In the genomic region with DNA sequence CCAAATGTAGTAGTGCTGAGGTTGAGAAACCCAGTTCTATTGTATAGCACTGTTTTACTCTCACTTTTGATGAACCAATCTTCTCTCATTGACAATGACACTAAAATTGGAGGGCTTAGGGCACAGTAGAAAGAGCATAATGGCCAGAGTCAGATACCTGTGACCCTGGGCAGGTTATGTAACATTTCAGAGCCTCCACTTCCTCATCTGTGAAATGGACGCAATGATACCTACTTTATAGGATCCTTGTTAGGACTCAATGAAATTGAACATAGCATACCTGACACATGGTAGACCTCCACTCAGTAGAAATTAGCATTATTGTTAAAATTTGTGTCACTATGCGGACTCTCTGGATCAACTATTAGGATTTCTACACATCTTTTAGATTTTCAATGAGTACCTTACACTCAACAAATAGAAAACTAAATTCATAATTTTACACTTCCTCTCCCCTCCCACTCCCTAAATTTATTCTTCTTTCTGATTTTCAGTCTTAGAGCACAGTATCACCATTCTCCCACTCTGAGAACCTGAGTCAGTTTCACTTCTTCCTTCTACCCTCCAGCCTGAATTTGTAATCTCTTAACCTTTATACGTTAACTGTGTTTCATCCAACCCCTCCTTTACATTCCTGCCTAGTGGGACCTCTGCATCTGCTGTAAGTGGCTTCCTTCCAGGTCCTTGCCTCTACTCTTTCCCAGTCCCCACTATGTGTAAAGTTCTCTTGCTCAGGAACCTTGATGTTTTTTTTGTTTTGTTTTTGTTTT, we compare ENCODE assay signal across 8 cellular contexts.
DNase-seq lines count a peak whose midpoint lies in the region; ATAC-seq, FAIRE-seq and TF ChIP-seq lines count a peak whose summit lies in the region.

No MANE protein-coding gene starts in this region.

- in situ Hi-C loops in GM12878 (cut with MboI): no loop called here

- no peak for TF ChIP-seq POLR2A in GM12878 (IDR thresholded peaks at IDR 0.05; ENCODE audit: low read depth, low read length)

- no peak for TF ChIP-seq CTCF in GM12878 (IDR thresholded peaks at IDR 0.05 in 2 of 3, conservative IDR thresholded peaks at IDR 0.05 in 1 of 3; ENCODE audit: control insufficient read depth in 2 of 3, extremely low read depth in 1 of 3, insufficient read depth in 1 of 3, low read depth in 3 of 3, low read length in 3 of 3)

- CTCF ChIA-PET in GM12878 (lab: Yijun Ruan, JAX): interaction anchor here (1.1 to 1.4 kb wide), 2 partner anchors 10 to 48 kb away, joined by 3 to 6 read pairs; no protein-coding TSS in a partner anchor

- no peak for TF ChIP-seq RAD21 in GM12878 (IDR thresholded peaks at IDR 0.05; ENCODE audit: insufficient read depth, low read depth, low read length)

- peak in 1 of 2 experiments; percentile 28; a peak in 1 of 4 replicates for TF ChIP-seq EP300 in GM12878 (IDR thresholded peaks at IDR 0.05; ENCODE audit: borderline replicate concordance in 1 of 2, control insufficient read depth in 1 of 2, low read depth in 2 of 2, low read length in 2 of 2)

- no peaks in the 10 kb centered on the region for H3K27me3 ChIP-seq in GM12878 (replicated peaks in 1 of 2; ENCODE audit: control insufficient read depth in 2 of 2, insufficient read depth in 2 of 2, low read length in 1 of 2)

- FAIRE-seq in GM18507 (lab: Jason Lieb, UNC) (peak; percentile 77), GM12878 (lab: Jason Lieb, UNC) (peak; percentile 23)

- no peaks in the 10 kb centered on the region for H4K20me1 ChIP-seq in GM12878 (ENCODE audit: control insufficient read depth, insufficient read depth)

- H3K4me1 ChIP-seq in GM12878 (ENCODE audit: control insufficient read depth, insufficient read depth, low read length): peaks cover 16% of the 10 kb centered on the region

- H3K79me2 ChIP-seq in GM12878 (ENCODE audit: control insufficient read depth, insufficient read depth, low read length): no peaks in the 10 kb centered on the region

- POLR2A ChIA-PET in GM12878 (lab: Charles Lee): interaction anchor here (1.0 kb wide), 1 partner anchor 10 kb away, joined by 6 read pairs; no protein-coding TSS in a partner anchor

- H3K9me3 ChIP-seq in GM12878 (replicated peaks; ENCODE audit: control insufficient read depth, insufficient read depth, low read length): no peaks in the 10 kb centered on the region

- 33% methylated on average over 3 of the region's 3 CpGs for WGBS in GM12878 (ENCODE audit: insufficient coverage, insufficient replicate concordance, low lambda C conversion rate, missing lambda C conversion rate)

- H3K36me3 ChIP-seq in GM12878 (ENCODE audit: control insufficient read depth in 2 of 2, insufficient read depth in 2 of 2, low read length in 1 of 2): no peaks in the 10 kb centered on the region

- RAD21 ChIA-PET in GM12878 (lab: Charles Lee; ENCODE audit: unreplicated experiment): interaction anchor here (1.9 kb wide), 1 partner anchor 10 kb away, joined by 5 read pairs; no protein-coding TSS in a partner anchor

- DNase-seq in GM18507 (ENCODE audit: extremely low spot score, insufficient read length, low read depth) (no peak), GM12878 (ENCODE audit: low read depth, low spot score) (no peak), NCI-H128 (lab: John Stamatoyannopoulos, UW; ENCODE audit: unreplicated experiment) (no peak), NCI-H1436 treated with DMSO at 0.1 percent for 48 hours (lab: John Stamatoyannopoulos, UW) (no peak), iPS-NIHi11 (ENCODE audit: low spot score) (no peak)
- no peak for DNase-seq in stimulated activated CD4-positive, alpha-beta T cell treated with anti-CD3 and anti-CD28 coated beads, Interleukin-1b, Interleukin-23, amount 100 ng/mL, for 48 hours

- H3K27ac ChIP-seq in GM12878 (ENCODE audit: control insufficient read depth, insufficient read depth): no peak overlapping the region

- H3K9ac ChIP-seq in GM12878 (ENCODE audit: control insufficient read depth, insufficient read depth, low read length): no peak overlapping the region

- SMC1A ChIA-PET in GM12878 (lab: Charles Lee; ENCODE audit: uncharacterized antibody, unreplicated experiment): interaction anchor here (0.9 to 2.2 kb wide), 5 partner anchors 9 to 101 kb away, joined by 3 to 9 read pairs (median 5); no protein-coding TSS in a partner anchor

- H2AFZ ChIP-seq in GM12878 (ENCODE audit: control insufficient read depth, low read depth, low read length): no peak overlapping the region

- no peak overlapping the region; the same call in 1 of the 2 replicates for H3K4me3 ChIP-seq in GM12878

- peak; percentile 79 for ATAC-seq in GM21367 (IDR thresholded peaks at IDR 0.05; ENCODE audit: unreplicated experiment)
- peak; percentile 59 for ATAC-seq in HG03354 (IDR thresholded peaks at IDR 0.05; ENCODE audit: poor library complexity, severe bottlenecking, unreplicated experiment)
- peak; percentile 90 for ATAC-seq in GM12878

- intact Hi-C loops in GM12878 (cut with micrococcal nuclease; ENCODE audit: unreplicated experiment): no loop called here

- BruUV-seq in GM12878 (replicated peaks; lab: Mats Ljungman, UMichigan): no TSS peak

- H3K4me2 ChIP-seq in GM12878 (ENCODE audit: control insufficient read depth, insufficient read depth): peak overlapping the region; percentile 63

TF ChIP-seq in GM12878, 131 proteins besides CTCF, POLR2A, EP300 and RAD21:
- TF ChIP-seq SPI1 (IDR thresholded peaks at IDR 0.05; ENCODE audit: borderline replicate concordance, insufficient read depth, low read depth, low read length) (peak; percentile 85), CREM (IDR thresholded peaks at IDR 0.05; ENCODE audit: low read depth) (0 out of 2 replicates have a peak, but pooled peaks have one; percentile 23), MTA2 (IDR thresholded peaks at IDR 0.05; ENCODE audit: low read depth) (peak; percentile 47; the same call in 1 of the 2 replicates), BCL11A (IDR thresholded peaks at IDR 0.05; ENCODE audit: low read depth, low read length) (0 out of 2 replicates have a peak, but pooled peaks have one; percentile 4), IKZF2 (IDR thresholded peaks at IDR 0.05) (peak; percentile 30 to 76; a peak in 3 of 4 replicates), E2F4 (IDR thresholded peaks at IDR 0.05; ENCODE audit: low read depth, low read length) (no peak), SMARCA5 (IDR thresholded peaks at IDR 0.05) (peak; percentile 80), SMAD1 (IDR thresholded peaks at IDR 0.05; ENCODE audit: low read depth, partially characterized antibody) (no peak), NFIC (IDR thresholded peaks at IDR 0.05; ENCODE audit: low read depth, low read length) (peak; percentile 66; the same call in 1 of the 2 replicates), HDGF (IDR thresholded peaks at IDR 0.05) (no peak), IRF4 (IDR thresholded peaks at IDR 0.05; ENCODE audit: low read depth, low read length) (0 out of 2 replicates have a peak, but pooled peaks have one; percentile 10), IKZF1 (conservative IDR thresholded peaks at IDR 0.05) (peak; percentile 38; the same call in 1 of the 2 replicates)
- TF ChIP-seq, protein P1, sequence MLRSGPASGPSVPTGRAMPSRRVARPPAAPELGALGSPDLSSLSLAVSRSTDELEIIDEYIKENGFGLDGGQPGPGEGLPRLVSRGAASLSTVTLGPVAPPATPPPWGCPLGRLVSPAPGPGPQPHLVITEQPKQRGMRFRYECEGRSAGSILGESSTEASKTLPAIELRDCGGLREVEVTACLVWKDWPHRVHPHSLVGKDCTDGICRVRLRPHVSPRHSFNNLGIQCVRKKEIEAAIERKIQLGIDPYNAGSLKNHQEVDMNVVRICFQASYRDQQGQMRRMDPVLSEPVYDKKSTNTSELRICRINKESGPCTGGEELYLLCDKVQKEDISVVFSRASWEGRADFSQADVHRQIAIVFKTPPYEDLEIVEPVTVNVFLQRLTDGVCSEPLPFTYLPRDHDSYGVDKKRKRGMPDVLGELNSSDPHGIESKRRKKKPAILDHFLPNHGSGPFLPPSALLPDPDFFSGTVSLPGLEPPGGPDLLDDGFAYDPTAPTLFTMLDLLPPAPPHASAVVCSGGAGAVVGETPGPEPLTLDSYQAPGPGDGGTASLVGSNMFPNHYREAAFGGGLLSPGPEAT (IDR thresholded peaks at IDR 0.05; ENCODE audit: low read depth): peak; percentile 42; the same call in 1 of the 2 replicates
